19 cellular contexts compared by ENCODE assay signal in genomic region chr15:74340139-74340538, GRCh38. TPM values are rescaled to one million over a fixed set of nuclear protein-coding genes. Genes with fewer than 3 reads are reported as not detected.
DNase-seq lines count a peak whose midpoint lies in the region; ATAC-seq and TF ChIP-seq lines count a peak whose summit lies in the region.
"Had no signal": no experiment of that assay in that cellular context is flagged by ENCODE, and none has a peak within 500 bp of the region (broad histone marks: within the 10 kb centered on the region; RNA-seq: fewer than 3 reads in every experiment).

No MANE protein-coding gene starts in this region.

- ATAC-seq in naive thymus-derived CD4-positive, alpha-beta T cell = peak; percentile 60
- ATAC-seq in GM19351 (IDR thresholded peaks at IDR 0.05; ENCODE audit: unreplicated experiment) = no peak
- ATAC-seq in activated naive CD8-positive, alpha-beta T cell treated with anti-CD3 and anti-CD28 coated beads, Interleukin-2, amount 50 U/mL, for 24 hours = no peak
- ATAC-seq in activated T-cell treated with anti-CD3 and anti-CD28 coated beads, Interleukin-2, amount 50 U/mL, for 72 hours (replicated peaks in 1 of 2) = no peak
- ATAC-seq: effector memory CD8-positive, alpha-beta T cell; GM12878; psoas muscle had no signal

- BruUV-seq in PC-9 (replicated peaks; lab: Mats Ljungman, UMichigan) = no TSS peak

- peaks cover 24% of the 10 kb centered on the region for H3F3A ChIP-seq in PC-9 (ENCODE audit: insufficient read depth, low read depth)

- CTCF ChIA-PET in PC-9 (lab: Charles Lee) = interaction anchor here (0.5 to 0.6 kb wide), 2 partner anchors 22 to 385 kb away, joined by 4 to 12 read pairs; no protein-coding TSS in a partner anchor
- CTCF ChIA-PET in naive thymus-derived CD4-positive, alpha-beta T cell (lab: Charles Lee) = no interaction called here

- H3K27me3 Mint-ChIP-seq in naive thymus-derived CD4-positive, alpha-beta T cell = no peaks in the 10 kb centered on the region
- no peaks in the 10 kb centered on the region for H3K27me3 Mint-ChIP-seq in activated naive CD8-positive, alpha-beta T cell treated with anti-CD3 and anti-CD28 coated beads, Interleukin-2, amount 50 U/mL, for 24 hours
- H3K27me3 Mint-ChIP-seq in activated T-cell treated with anti-CD3 and anti-CD28 coated beads, Interleukin-2, amount 50 U/mL, for 72 hours (ENCODE audit: low read depth) = no peaks in the 10 kb centered on the region

- H3K4me3 ChIP-seq in PC-9 = no peak overlapping the region; the same call in 1 of the 2 replicates
- no peak overlapping the region for H3K4me3 ChIP-seq in cardiac fibroblast (replicated peaks in 1 of 2; ENCODE audit: low read depth in 2 of 2, low read length in 2 of 2)
- no peak overlapping the region for H3K4me3 ChIP-seq in naive thymus-derived CD4-positive, alpha-beta T cell (ENCODE audit: low read length)
- H3K4me3 ChIP-seq: BLaER1 treated with 17β-estradiol and CSF1 and Interleukin-3, amounts not matched to agents 10 nM and 100 nM; cardiac muscle cell; GM12878; psoas muscle; tibial artery had no signal

- H3K27ac Mint-ChIP-seq in naive thymus-derived CD4-positive, alpha-beta T cell = no peak overlapping the region
- no peak overlapping the region for H3K27ac Mint-ChIP-seq in activated naive CD8-positive, alpha-beta T cell treated with anti-CD3 and anti-CD28 coated beads, Interleukin-2, amount 50 U/mL, for 24 hours
- H3K27ac Mint-ChIP-seq in activated T-cell treated with anti-CD3 and anti-CD28 coated beads, Interleukin-2, amount 50 U/mL, for 72 hours = no peak overlapping the region
- H3K27ac Mint-ChIP-seq: effector memory CD8-positive, alpha-beta T cell had no signal

- H3K4me1 Mint-ChIP-seq in naive thymus-derived CD4-positive, alpha-beta T cell = no peaks in the 10 kb centered on the region
- H3K4me1 Mint-ChIP-seq in activated naive CD8-positive, alpha-beta T cell treated with anti-CD3 and anti-CD28 coated beads, Interleukin-2, amount 50 U/mL, for 24 hours = peaks cover 7% of the 10 kb centered on the region
- peaks cover 6% of the 10 kb centered on the region for H3K4me1 Mint-ChIP-seq in activated T-cell treated with anti-CD3 and anti-CD28 coated beads, Interleukin-2, amount 50 U/mL, for 72 hours (ENCODE audit: low read depth)

- H3K4me3 Mint-ChIP-seq in naive thymus-derived CD4-positive, alpha-beta T cell = no peak overlapping the region
- H3K4me3 Mint-ChIP-seq in activated naive CD8-positive, alpha-beta T cell treated with anti-CD3 and anti-CD28 coated beads, Interleukin-2, amount 50 U/mL, for 24 hours = no peak overlapping the region
- H3K4me3 Mint-ChIP-seq in activated T-cell treated with anti-CD3 and anti-CD28 coated beads, Interleukin-2, amount 50 U/mL, for 72 hours = no peak overlapping the region
- H3K4me3 Mint-ChIP-seq: effector memory CD8-positive, alpha-beta T cell had no signal

- peak overlapping the region; percentile 85 for H3K27ac ChIP-seq in PC-9
- no peak overlapping the region for H3K27ac ChIP-seq in naive thymus-derived CD4-positive, alpha-beta T cell (ENCODE audit: low read depth, low read length)
- H3K27ac ChIP-seq: cardiac muscle cell, psoas muscle, tibial artery had no signal

- no peaks in the 10 kb centered on the region for H3K9me3 ChIP-seq in PC-9 (ENCODE audit: insufficient read depth, low read depth)
- no peaks in the 10 kb centered on the region for H3K9me3 ChIP-seq in naive thymus-derived CD4-positive, alpha-beta T cell (ENCODE audit: control insufficient read depth in 2 of 3, low read length in 3 of 3)
- H3K9me3 ChIP-seq: psoas muscle, tibial artery had no signal

- no peaks in the 10 kb centered on the region for H3K79me2 ChIP-seq in PC-9 (ENCODE audit: low read depth)

- H3K36me3 ChIP-seq in PC-9 (ENCODE audit: low read depth) = no peaks in the 10 kb centered on the region
- no peaks in the 10 kb centered on the region for H3K36me3 ChIP-seq in naive thymus-derived CD4-positive, alpha-beta T cell (ENCODE audit: control insufficient read depth in 2 of 3, insufficient read depth in 3 of 3, low read length in 3 of 3)
- H3K36me3 ChIP-seq: BLaER1 treated with 17β-estradiol and CSF1 and Interleukin-3, amounts not matched to agents 10 nM and 100 nM; cardiac muscle cell; tibial artery had no signal

- peak; percentile 3 for DNase-seq in GF-D8 (lab: John Stamatoyannopoulos, UW)
- peak; percentile 82 to 98 for DNase-seq in PC-9
- peak; percentile 28 to 34 for DNase-seq in cardiac fibroblast (ENCODE audit: low read depth in 2 of 2)
- no peak for DNase-seq in naive thymus-derived CD4-positive, alpha-beta T cell
- no peak for DNase-seq in activated naive CD8-positive, alpha-beta T cell treated with anti-CD3 and anti-CD28 coated beads, Interleukin-2, amount 50 U/mL, for 24 hours
- DNase-seq in kidney glomerular epithelial cell (lab: John Stamatoyannopoulos, UW) = no peak
- no peak for DNase-seq in activated T-cell treated with anti-CD3 and anti-CD28 coated beads, Interleukin-2, amount 50 U/mL, for 72 hours
- DNase-seq: activated CD8-positive, alpha-beta memory T cell treated with anti-CD3 and anti-CD28 coated beads for 24 hours; DND-41; effector memory CD8-positive, alpha-beta T cell; psoas muscle; Right ventricle myocardium superior; stimulated activated CD4-positive, alpha-beta T cell treated with anti-CD3 and anti-CD28 coated beads, Interleukin-2, amount 100 ng/mL, for 24 hours had no signal

- no peaks in the 10 kb centered on the region for H4K20me1 ChIP-seq in PC-9 (ENCODE audit: insufficient read depth)
- H4K20me1 ChIP-seq: BLaER1 treated with 17β-estradiol and CSF1 and Interleukin-3, amounts not matched to agents 10 nM and 100 nM had no signal

- TF ChIP-seq CTCF in PC-9 (conservative IDR thresholded peaks at IDR 0.05) (no peak), cardiac fibroblast (IDR thresholded peaks at IDR 0.05; ENCODE audit: low read depth, low read length) (no peak)

- no peak overlapping the region for H2AFZ ChIP-seq in PC-9

- no peaks in the 10 kb centered on the region for H3K9me2 ChIP-seq in PC-9 (ENCODE audit: insufficient read depth)

- H3K27me3 ChIP-seq in PC-9 (ENCODE audit: insufficient read depth, low read depth) = no peaks in the 10 kb centered on the region
- no peaks in the 10 kb centered on the region for H3K27me3 ChIP-seq in naive thymus-derived CD4-positive, alpha-beta T cell (ENCODE audit: control insufficient read depth in 2 of 2, insufficient read depth in 2 of 2, low read length in 2 of 2)
- H3K27me3 ChIP-seq: BLaER1 treated with 17β-estradiol and CSF1 and Interleukin-3, amounts not matched to agents 10 nM and 100 nM; cardiac muscle cell had no signal

- H3K4me2 ChIP-seq in PC-9 = peak overlapping the region; percentile 59
- H3K4me2 ChIP-seq: BLaER1 treated with 17β-estradiol and CSF1 and Interleukin-3, amounts not matched to agents 10 nM and 100 nM had no signal

- no peaks in the 10 kb centered on the region for H3K9me3 Mint-ChIP-seq in naive thymus-derived CD4-positive, alpha-beta T cell
- no peaks in the 10 kb centered on the region for H3K9me3 Mint-ChIP-seq in activated naive CD8-positive, alpha-beta T cell treated with anti-CD3 and anti-CD28 coated beads, Interleukin-2, amount 50 U/mL, for 24 hours
- no peaks in the 10 kb centered on the region for H3K9me3 Mint-ChIP-seq in activated T-cell treated with anti-CD3 and anti-CD28 coated beads, Interleukin-2, amount 50 U/mL, for 72 hours
- H3K9me3 Mint-ChIP-seq: effector memory CD8-positive, alpha-beta T cell had no signal

- POLR2A ChIA-PET in PC-9 (lab: Charles Lee; ENCODE audit: unreplicated experiment) = interaction anchor here (0.6 to 0.8 kb wide), 2 partner anchors 61 to 393 kb away, joined by 4 to 9 read pairs; no protein-coding TSS in a partner anchor
- POLR2A ChIA-PET in naive thymus-derived CD4-positive, alpha-beta T cell (lab: Charles Lee) = no interaction called here

- intact Hi-C loops in PC-9 (cut with micrococcal nuclease; ENCODE audit: unreplicated experiment) = loop anchor here (10.0 kb wide), 1 partner anchor 705 kb away; the partner anchor contains the start of gene NPTN
- intact Hi-C loops in naive thymus-derived CD4-positive, alpha-beta T cell (cut with micrococcal nuclease) = no loop called here

- no peaks in the 10 kb centered on the region for H3K36me3 Mint-ChIP-seq in naive thymus-derived CD4-positive, alpha-beta T cell
- no peaks in the 10 kb centered on the region for H3K36me3 Mint-ChIP-seq in activated naive CD8-positive, alpha-beta T cell treated with anti-CD3 and anti-CD28 coated beads, Interleukin-2, amount 50 U/mL, for 24 hours (ENCODE audit: low read depth)
- no peaks in the 10 kb centered on the region for H3K36me3 Mint-ChIP-seq in activated T-cell treated with anti-CD3 and anti-CD28 coated beads, Interleukin-2, amount 50 U/mL, for 72 hours (ENCODE audit: insufficient read depth in 2 of 2)

- H3K4me1 ChIP-seq in PC-9 (replicated peaks; ENCODE audit: insufficient read depth) = peaks cover 60% of the 10 kb centered on the region
- H3K4me1 ChIP-seq in naive thymus-derived CD4-positive, alpha-beta T cell (ENCODE audit: control insufficient read depth in 2 of 2, insufficient read depth in 2 of 2, low read length in 2 of 2) = no peaks in the 10 kb centered on the region
- H3K4me1 ChIP-seq: psoas muscle, tibial artery had no signal

RNA-seq across cellular contexts. Expression of gene CYP11A1, which starts 27.3 kb away (rescaled TPM):
- total RNA-seq in PC-9 (2021) = 7.1 and 9.6 TPM in 2 replicates
- total RNA-seq in naive thymus-derived CD4-positive, alpha-beta T cell = 1 to 10 TPM in 1 of 5 experiments, under 1 TPM in 1, not detected in 3; 0.58 to 1.0 TPM
- not detected for polyA plus RNA-seq in naive thymus-derived CD4-positive, alpha-beta T cell
- total RNA-seq in activated T-cell treated with anti-CD3 and anti-CD28 coated beads, Interleukin-2, amount 50 U/mL, for 72 hours = under 1 TPM; 0.21 to 0.26 TPM
- total RNA-seq: glomerular endothelial cell had no signal

Comparison
In these comparisons a context has a peak if more than half of its experiments do, and no peak if none do; other contexts are left out.
1. DNase-seq: peak in GF-D8 (single experiment), PC-9 (2 of 2) and cardiac fibroblast (2 of 2); none in naive thymus-derived CD4-positive, alpha-beta T cell (0 of 9), activated naive CD8-positive, alpha-beta T cell treated with anti-CD3 and anti-CD28 coated beads, Interleukin-2, amount 50 U/mL, for 24 hours (single experiment), kidney glomerular epithelial cell (single experiment) and activated T-cell treated with anti-CD3 and anti-CD28 coated beads, Interleukin-2, amount 50 U/mL, for 72 hours (0 of 2).